16 cellular contexts compared by ENCODE assay signal in the genomic region with DNA sequence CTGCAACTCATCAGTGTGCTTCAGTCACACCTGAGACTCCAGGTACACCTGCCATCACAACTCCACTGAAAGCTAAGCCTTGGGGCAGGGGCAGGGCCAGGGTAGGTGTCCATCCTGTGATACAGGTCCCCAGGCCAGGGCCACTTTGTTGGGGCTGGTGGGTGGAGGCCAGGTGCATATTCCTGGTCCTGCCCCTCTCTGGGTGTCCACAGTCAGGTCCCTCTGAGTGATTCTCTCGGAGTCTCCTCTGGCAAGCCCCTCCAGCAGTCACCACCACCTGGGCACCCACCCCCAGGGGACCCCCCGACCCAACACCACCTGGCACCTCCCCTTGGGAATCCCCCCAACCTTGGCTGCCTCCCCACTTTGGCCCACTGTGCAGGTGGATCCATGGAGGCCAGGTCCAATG. TPM values are rescaled to one million over a fixed set of nuclear protein-coding genes. Genes with fewer than 3 reads are reported as not detected.
DNase-seq lines count a peak whose midpoint lies in the region; ATAC-seq and TF ChIP-seq lines count a peak whose summit lies in the region.
"Had no signal": no experiment of that assay in that cellular context is flagged by ENCODE, and none has a peak within 500 bp of the region (broad histone marks: within the 10 kb centered on the region; RNA-seq: fewer than 3 reads in every experiment).

No MANE protein-coding gene starts in this region.

- H3K9me3 Mint-ChIP-seq in glutamatergic neuron (ENCODE audit: unreplicated experiment) (peaks cover 6% of the 10 kb centered on the region), neural progenitor cell (no peaks in the 10 kb centered on the region)

- intact Hi-C loops in Right ventricle myocardium superior (cut with DNase I), result no loop called here
- intact Hi-C loops in heart right ventricle (cut with DNase I), result no loop called here
- intact Hi-C loops in lower lobe of right lung (cut with DNase I), result no loop called here
- intact Hi-C loops in prostate gland (cut with DNase I), result no loop called here

- H3K27me3 ChIP-seq in heart right ventricle, result peaks cover 0 to 37% (median 21%) of the 10 kb centered on the region in 7 donors
- peaks cover 12% of the 10 kb centered on the region for H3K27me3 ChIP-seq in lower lobe of right lung (ENCODE audit: low read depth)
- H3K27me3 ChIP-seq in suprapubic skin, result peaks cover 13% of the 10 kb centered on the region
- H3K27me3 ChIP-seq in neural progenitor cell, result peaks cover 45% of the 10 kb centered on the region
- no peaks in the 10 kb centered on the region for H3K27me3 ChIP-seq in prostate gland (replicated peaks; ENCODE audit: insufficient read depth)

- 78 to 81% methylated on average over 2 of the region's 2 CpGs for WGBS in heart right ventricle, 2 donors
- 60% methylated on average over 1 of the region's 2 CpGs for WGBS in suprapubic skin
- 68% methylated on average over 2 of the region's 2 CpGs for WGBS in prostate gland

- H3K9ac ChIP-seq in neural progenitor cell, result no peak overlapping the region
- H3K9ac ChIP-seq: KMS-11 had no signal

- H3K27ac ChIP-seq in heart right ventricle (no peak overlapping the region), lower lobe of right lung (no peak overlapping the region), suprapubic skin (no peak overlapping the region), neural progenitor cell (no peak overlapping the region), prostate gland (no peak overlapping the region)
- H3K27ac ChIP-seq: KMS-11 had no signal

- peaks cover 0 to 93% (median 36%) of the 10 kb centered on the region in 9 donors for H3K4me1 ChIP-seq in heart right ventricle
- peaks cover 28% of the 10 kb centered on the region for H3K4me1 ChIP-seq in lower lobe of right lung
- H3K4me1 ChIP-seq in suprapubic skin, result peaks cover 18% of the 10 kb centered on the region
- H3K4me1 ChIP-seq in neural progenitor cell, result peaks cover 4% of the 10 kb centered on the region
- no peaks in the 10 kb centered on the region for H3K4me1 ChIP-seq in prostate gland (replicated peaks)

- no peak overlapping the region for H3K27ac Mint-ChIP-seq in glutamatergic neuron (ENCODE audit: unreplicated experiment)
- no peak overlapping the region for H3K27ac Mint-ChIP-seq in neural progenitor cell

- no peaks in the 10 kb centered on the region for H3K9me3 ChIP-seq in heart right ventricle
- no peaks in the 10 kb centered on the region for H3K9me3 ChIP-seq in lower lobe of right lung
- no peaks in the 10 kb centered on the region for H3K9me3 ChIP-seq in suprapubic skin
- H3K9me3 ChIP-seq in neural progenitor cell (ENCODE audit: low read depth), result no peaks in the 10 kb centered on the region
- H3K9me3 ChIP-seq in prostate gland, result no peaks in the 10 kb centered on the region

- ATAC-seq in Right ventricle myocardium superior (ENCODE audit: poor library complexity), result no peak
- no peak for ATAC-seq in heart right ventricle
- ATAC-seq in lower lobe of right lung, result no peak

- DNase-seq in Right ventricle myocardium superior, result peak; percentile 33
- no peak for DNase-seq in heart right ventricle
- peak; percentile 7 for DNase-seq in glutamatergic neuron
- peak; percentile 34 for DNase-seq in lower lobe of right lung
- peak; percentile 48 to 76 for DNase-seq in suprapubic skin (ENCODE audit: low spot score in 2 of 2)
- no peak for DNase-seq in neural progenitor cell (ENCODE audit: low spot score)
- no peak for DNase-seq in SHP77 (lab: John Stamatoyannopoulos, UW)
- DNase-seq in prostate gland (ENCODE audit: low spot score), result no peak
- DNase-seq: C1 segment of cervical spinal cord, NCI-H1105 treated with DMSO at 0.1 percent for 48 hours, NCI-H446, NCI-H774, RPMI8226 had no signal

- peaks cover 0 to 64% (median 5%) of the 10 kb centered on the region in 9 donors for H3K36me3 ChIP-seq in heart right ventricle
- H3K36me3 ChIP-seq in lower lobe of right lung, result peaks cover 25% of the 10 kb centered on the region
- H3K36me3 ChIP-seq in suprapubic skin, result no peaks in the 10 kb centered on the region
- no peaks in the 10 kb centered on the region for H3K36me3 ChIP-seq in neural progenitor cell
- H3K36me3 ChIP-seq in prostate gland, result no peaks in the 10 kb centered on the region

- H3K4me2 ChIP-seq in neural progenitor cell, result no peak overlapping the region
- H3K4me2 ChIP-seq: KMS-11 had no signal

- H3K36me3 Mint-ChIP-seq in glutamatergic neuron (ENCODE audit: unreplicated experiment) (peaks cover 7% of the 10 kb centered on the region), neural progenitor cell (peaks cover 11% of the 10 kb centered on the region)

- H3K4me3 ChIP-seq in heart right ventricle (no peak overlapping the region), lower lobe of right lung (no peak overlapping the region), suprapubic skin (no peak overlapping the region), neural progenitor cell (no peak overlapping the region), prostate gland (no peak overlapping the region)

- H3K4me3 Mint-ChIP-seq in glutamatergic neuron (ENCODE audit: unreplicated experiment), result no peak overlapping the region
- no peak overlapping the region for H3K4me3 Mint-ChIP-seq in neural progenitor cell

- TF ChIP-seq EP300 in suprapubic skin (IDR thresholded peaks at IDR 0.05), result no peak

- H4K20me1 ChIP-seq in neural progenitor cell (ENCODE audit: low read depth), result peaks cover 16% of the 10 kb centered on the region

- no peak for TF ChIP-seq POLR2A in suprapubic skin (IDR thresholded peaks at IDR 0.05)
- no peak for TF ChIP-seq POLR2A in prostate gland (IDR thresholded peaks at IDR 0.05)

- H3K4me1 Mint-ChIP-seq in glutamatergic neuron (ENCODE audit: low read depth, unreplicated experiment), result no peaks in the 10 kb centered on the region
- peaks cover 10% of the 10 kb centered on the region for H3K4me1 Mint-ChIP-seq in neural progenitor cell

- no peaks in the 10 kb centered on the region for H3K79me2 ChIP-seq in neural progenitor cell (ENCODE audit: low read depth)

- H3K27me3 Mint-ChIP-seq in glutamatergic neuron (ENCODE audit: unreplicated experiment), result peaks cover 33% of the 10 kb centered on the region
- H3K27me3 Mint-ChIP-seq in neural progenitor cell (ENCODE audit: insufficient read depth, low read depth), result peaks cover 11% of the 10 kb centered on the region

- no peak overlapping the region for H2AFZ ChIP-seq in neural progenitor cell (replicated peaks)

- H3F3A ChIP-seq in neural progenitor cell (ENCODE audit: low read depth), result peaks cover 2% of the 10 kb centered on the region

- TF ChIP-seq CTCF in heart right ventricle (IDR thresholded peaks at IDR 0.05) (no peak), glutamatergic neuron (IDR thresholded peaks at IDR 0.05; ENCODE audit: partially characterized antibody, unreplicated experiment) (no peak), lower lobe of right lung (IDR thresholded peaks at IDR 0.05) (no peak), suprapubic skin (IDR thresholded peaks at IDR 0.05) (no peak), neural progenitor cell (IDR thresholded peaks at IDR 0.05) (no peak), prostate gland (IDR thresholded peaks at IDR 0.05) (no peak)

RNA-seq across cellular contexts. Expression of gene ACR, which starts 9.5 kb away (rescaled TPM):
- total RNA-seq in Right ventricle myocardium superior (0.43 TPM), heart right ventricle (1 to 10 TPM in 1 of 10 donors, under 1 TPM in 8, not detected in 1; 0.28 to 1.1 (median 0.50) TPM), glutamatergic neuron (ENCODE audit: unreplicated experiment) (not detected), lower lobe of right lung (0.62 TPM), suprapubic skin (not detected), neural progenitor cell (ENCODE audit: low replicate concordance) (not detected in 2 replicates), prostate gland (10 to 100 TPM in 1 of 2 donors, not detected in 1; 13.1 TPM)
- polyA plus RNA-seq in heart right ventricle, result under 1 TPM; 0.13 to 0.66 TPM
- total RNA-seq: H4, MCF 10A had no signal

RNA-seq across cellular contexts. Expression of gene RABL2B, which starts 54.9 kb away (rescaled TPM):
- 9.7 TPM for total RNA-seq in Right ventricle myocardium superior
- total RNA-seq in heart right ventricle, result 1 to 10 TPM; 4.7 to 9.2 (median 7.4) TPM
- polyA plus RNA-seq in heart right ventricle, result 10 to 100 TPM in 1 of 2 donors, 1 to 10 TPM in 1; 6.5 to 11.6 TPM
- 19.2 TPM for total RNA-seq in glutamatergic neuron (ENCODE audit: unreplicated experiment)
- total RNA-seq in lower lobe of right lung, result 46.3 TPM
- 10 to 100 TPM; 16.6 to 28.4 (median 24.8) TPM for total RNA-seq in suprapubic skin
- total RNA-seq in neural progenitor cell (ENCODE audit: low replicate concordance), result 13.9 and 15.0 TPM in 2 replicates
- total RNA-seq in prostate gland, result 10 to 100 TPM; 23.0 to 31.7 TPM

RNA-seq across cellular contexts. Expression of gene SHANK3, which starts 55.9 kb away (rescaled TPM):
- 19.3 TPM for total RNA-seq in Right ventricle myocardium superior
- total RNA-seq in heart right ventricle, result 10 to 100 TPM; 19.9 to 36.9 (median 24.7) TPM
- 10 to 100 TPM; 14.3 to 59.8 TPM for polyA plus RNA-seq in heart right ventricle
- 20.4 TPM for total RNA-seq in glutamatergic neuron (ENCODE audit: unreplicated experiment)
- total RNA-seq in lower lobe of right lung, result 50.6 TPM
- 10 to 100 TPM in 2 of 4 donors, 1 to 10 TPM in 2; 2.9 to 15.9 (median 9.5) TPM for total RNA-seq in suprapubic skin
- total RNA-seq in neural progenitor cell (ENCODE audit: low replicate concordance), result 0.65 and 3.6 TPM in 2 replicates
- total RNA-seq in prostate gland, result 10 to 100 TPM in 1 of 2 donors, 1 to 10 TPM in 1; 9.1 to 18.3 TPM

Comparison
In these comparisons a context has a peak if more than half of its experiments do, and no peak if none do; other contexts are left out.
1. DNase-seq: peak in Right ventricle myocardium superior (single experiment), glutamatergic neuron (single experiment), lower lobe of right lung (single experiment) and suprapubic skin (2 of 2); none in heart right ventricle (0 of 2), neural progenitor cell (single experiment), SHP77 (0 of 2) and prostate gland (single experiment).